Comparison of ENCODE assay signal across 15 cellular contexts in the genomic region with DNA sequence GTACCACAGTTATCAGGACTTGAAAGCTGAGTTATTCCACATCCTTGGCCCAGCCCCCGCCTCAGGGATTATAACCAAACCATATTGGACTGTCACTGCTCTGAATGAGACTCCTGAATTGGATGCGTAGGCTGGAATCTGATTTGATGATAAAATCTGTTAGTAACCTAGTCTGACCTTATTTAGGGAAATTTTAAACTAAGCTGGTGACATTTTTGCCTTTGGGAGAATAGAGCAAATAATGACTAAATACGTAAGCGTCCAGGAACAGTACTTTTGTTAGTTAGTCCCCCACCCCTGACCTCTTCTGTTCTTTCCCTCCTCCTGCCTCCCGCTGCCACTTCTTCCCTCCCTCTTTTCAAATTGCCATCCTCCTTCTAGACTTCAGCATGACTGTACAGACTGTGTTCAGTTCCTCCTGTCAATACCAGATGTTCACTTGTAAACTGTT.
DNase-seq lines count a peak whose midpoint lies in the region; ATAC-seq, FAIRE-seq and TF ChIP-seq lines count a peak whose summit lies in the region.
"Had no signal": no experiment of that assay in that cellular context is flagged by ENCODE, and none has a peak within 500 bp of the region (broad histone marks: within the 10 kb centered on the region; RNA-seq: fewer than 3 reads in every experiment).

No MANE protein-coding gene starts in this region.

- in situ Hi-C loops in IMR-90 (cut with MboI; ENCODE audit: low sequenced_read_pairs), result no loop called here

- peak overlapping the region; percentile 61; the same call in 1 of the 2 replicates for H3K23ac ChIP-seq in IMR-90 (ENCODE audit: low read depth, low read length)

- H3K36me3 Mint-ChIP-seq in astrocyte (ENCODE audit: low read depth, unreplicated experiment) (peaks cover 10% of the 10 kb centered on the region), nephron progenitor cell (ENCODE audit: low read depth) (peaks cover 22% of the 10 kb centered on the region)

- BruUV-seq in IMR-90 (replicated peaks; lab: Mats Ljungman, UMichigan), result no TSS peak

- peak overlapping the region; percentile 43 for H3K27ac Mint-ChIP-seq in astrocyte (ENCODE audit: unreplicated experiment)
- H3K27ac Mint-ChIP-seq in nephron progenitor cell, result peak overlapping the region; percentile 9
- H3K27ac Mint-ChIP-seq: activated B cell treated with CpG ODN at 0.5 μM for 24 hours; activated CD8-positive, alpha-beta memory T cell treated with anti-CD3 and anti-CD28 coated beads, Interleukin-2, amount 10 ng/mL, durations not matched to agents 7 days and 5 days; B cell had no signal

- WGBS in IMR-90 (ENCODE audit: extremely low coverage in 2 of 2, insufficient read length in 1 of 2), 2 experiments, result 69% methylated on average over 2 of the region's 5 CpGs; no CpG with 5 or more reads in 1 of the 2 experiments

- H3K18ac ChIP-seq in IMR-90 (ENCODE audit: low read depth, low read length), result no peak overlapping the region

- H3K14ac ChIP-seq in IMR-90 (replicated peaks; ENCODE audit: low read depth, low read length), result no peak overlapping the region

- H3K4me3 ChIP-seq in IMR-90 (ENCODE audit: insufficient read depth, low read depth, low read length), result no peak overlapping the region
- no peak overlapping the region for H3K4me3 ChIP-seq in astrocyte (ENCODE audit: insufficient read depth, low read depth, low read length)
- H3K4me3 ChIP-seq: cardiac muscle cell had no signal

- H3K27me3 ChIP-seq in IMR-90 (ENCODE audit: control insufficient read depth, insufficient read depth, low read length), result no peaks in the 10 kb centered on the region
- no peaks in the 10 kb centered on the region for H3K27me3 ChIP-seq in astrocyte (ENCODE audit: insufficient read depth, low read length)
- H3K27me3 ChIP-seq: cardiac muscle cell had no signal

- CTCF ChIA-PET in IMR-90 (lab: Yijun Ruan, JAX), result interaction anchor here (0.6 kb wide), 1 partner anchor 10 kb away, joined by 5 read pairs; no protein-coding TSS in a partner anchor

- H3K27me3 Mint-ChIP-seq in astrocyte (ENCODE audit: low read depth, unreplicated experiment) (no peaks in the 10 kb centered on the region), nephron progenitor cell (ENCODE audit: low read depth, poor library complexity) (peaks cover 3% of the 10 kb centered on the region)
- H3K27me3 Mint-ChIP-seq: activated B cell treated with CpG ODN at 0.5 μM for 24 hours; activated CD8-positive, alpha-beta memory T cell treated with anti-CD3 and anti-CD28 coated beads, Interleukin-2, amount 10 ng/mL, durations not matched to agents 7 days and 5 days; B cell; progenitor cell of endocrine pancreas had no signal

- H3K9me1 ChIP-seq in IMR-90 (ENCODE audit: insufficient read depth, low read length), result peaks cover 12% of the 10 kb centered on the region; the same call in 1 of the 2 replicates

- FAIRE-seq in astrocyte (lab: Jason Lieb, UNC), result no peak

- H3K9me3 ChIP-seq in IMR-90 (ENCODE audit: control insufficient read depth, insufficient read depth, low read length), result no peaks in the 10 kb centered on the region
- no peaks in the 10 kb centered on the region for H3K9me3 ChIP-seq in astrocyte (ENCODE audit: insufficient read depth, low read depth, low read length)

- no peak overlapping the region for H4K5ac ChIP-seq in IMR-90 (ENCODE audit: low read depth, low read length)

- no peak overlapping the region for H3K4ac ChIP-seq in IMR-90 (ENCODE audit: low read depth, low read length)

- H3K4me3 Mint-ChIP-seq in astrocyte (ENCODE audit: unreplicated experiment) (no peak overlapping the region), nephron progenitor cell (peak overlapping the region; percentile 66)
- H3K4me3 Mint-ChIP-seq: activated B cell treated with CpG ODN at 0.5 μM for 24 hours; activated CD8-positive, alpha-beta memory T cell treated with anti-CD3 and anti-CD28 coated beads, Interleukin-2, amount 10 ng/mL, durations not matched to agents 7 days and 5 days; B cell had no signal

- H2BK20ac ChIP-seq in IMR-90 (ENCODE audit: low read depth, low read length), result no peak overlapping the region

- peaks cover 43% of the 10 kb centered on the region for H3K4me1 Mint-ChIP-seq in astrocyte (ENCODE audit: low read depth, unreplicated experiment)
- peaks cover 95% of the 10 kb centered on the region for H3K4me1 Mint-ChIP-seq in nephron progenitor cell

- intact Hi-C loops in IMR-90 (cut with micrococcal nuclease), result no loop called here

- POLR2A ChIA-PET in IMR-90 (lab: Charles Lee; ENCODE audit: unreplicated experiment), result interaction anchor here (0.6 kb wide), 1 partner anchor 72 kb away, joined by 12 read pairs; no protein-coding TSS in a partner anchor

- no peak overlapping the region for H4K8ac ChIP-seq in IMR-90 (ENCODE audit: low read depth in 2 of 2, low read length in 2 of 2)

- H3K36me3 ChIP-seq in IMR-90 (ENCODE audit: control insufficient read depth, insufficient read depth, low read length), result no peaks in the 10 kb centered on the region; the same call in 1 of the 2 replicates
- no peaks in the 10 kb centered on the region for H3K36me3 ChIP-seq in astrocyte (ENCODE audit: insufficient read depth, low read length)
- H3K36me3 ChIP-seq: cardiac muscle cell had no signal

- dilution Hi-C loops in IMR-90 (cut with HindIII; ENCODE audit: low sequenced_read_pairs, unreplicated experiment), result no loop called here

- H2BK5ac ChIP-seq in IMR-90 (ENCODE audit: low read depth, low read length, poor library complexity, severe bottlenecking), result no peak overlapping the region

- H3K79me1 ChIP-seq in IMR-90 (ENCODE audit: low read depth in 1 of 2, low read length in 2 of 2), result peaks cover 9 to 43% of the 10 kb centered on the region in 2 experiments

- H3K9ac ChIP-seq in IMR-90 (ENCODE audit: low read depth, low read length) (no peak overlapping the region), astrocyte (ENCODE audit: low read length) (no peak overlapping the region)

- no peak overlapping the region for H3K56ac ChIP-seq in IMR-90 (ENCODE audit: extremely low read depth, insufficient read depth, low read length)

- H3K9me3 Mint-ChIP-seq in astrocyte (ENCODE audit: unreplicated experiment) (no peaks in the 10 kb centered on the region), nephron progenitor cell (no peaks in the 10 kb centered on the region)
- H3K9me3 Mint-ChIP-seq: activated B cell treated with CpG ODN at 0.5 μM for 24 hours; activated naive CD4-positive, alpha-beta T cell treated with anti-CD3 and anti-CD28 coated beads, Interleukin-2, amount 50 U/mL, for 72 hours had no signal

- H4K20me1 ChIP-seq in IMR-90 (ENCODE audit: insufficient read depth, low read length) (no peaks in the 10 kb centered on the region), astrocyte (ENCODE audit: insufficient read depth, low read length) (peaks cover 34% of the 10 kb centered on the region)

- no peak overlapping the region for H3K27ac ChIP-seq in IMR-90 (ENCODE audit: insufficient read depth, low read length)
- no peak overlapping the region for H3K27ac ChIP-seq in astrocyte (ENCODE audit: low read depth, low read length)
- H3K27ac ChIP-seq: cardiac muscle cell had no signal

- H2AFZ ChIP-seq in IMR-90 (replicated peaks; ENCODE audit: low read length, poor library complexity) (no peak overlapping the region), astrocyte (ENCODE audit: low read depth, low read length) (no peak overlapping the region)

- H3K4me1 ChIP-seq in IMR-90 (ENCODE audit: control insufficient read depth, insufficient read depth, low read length) (peaks cover 13% of the 10 kb centered on the region), astrocyte (ENCODE audit: insufficient read depth, low read length) (peaks cover 10% of the 10 kb centered on the region)

- no peak overlapping the region for H4K91ac ChIP-seq in IMR-90 (ENCODE audit: insufficient read depth, low read depth, low read length)

- no peak overlapping the region for H2AK5ac ChIP-seq in IMR-90 (ENCODE audit: low read depth, low read length)

- TF ChIP-seq CTCF in IMR-90 (conservative IDR thresholded peaks at IDR 0.05; ENCODE audit: low read depth, low read length) (no peak), astrocyte (IDR thresholded peaks at IDR 0.05; ENCODE audit: insufficient read depth, low read depth, low read length) (no peak), nephron progenitor cell (IDR thresholded peaks at IDR 0.05) (no peak)

- peaks cover 12% of the 10 kb centered on the region for H3K79me2 ChIP-seq in astrocyte (ENCODE audit: insufficient read depth, low read length)

- no peak for TF ChIP-seq RAD21 in IMR-90 (IDR thresholded peaks at IDR 0.05; ENCODE audit: low read length)

- H2BK15ac ChIP-seq in IMR-90 (ENCODE audit: low read depth, low read length), result no peak overlapping the region

- no peak overlapping the region for H2BK120ac ChIP-seq in IMR-90 (ENCODE audit: low read depth, low read length)

- H2AK9ac ChIP-seq in IMR-90 (replicated peaks; ENCODE audit: low read depth, low read length, poor library complexity), result no peak overlapping the region

- TF ChIP-seq POLR2A in IMR-90 (IDR thresholded peaks at IDR 0.05; ENCODE audit: low read depth, low read length), result no peak

- DNase-seq in DMS 273 (lab: John Stamatoyannopoulos, UW; ENCODE audit: unreplicated experiment) (peak; percentile 74), IMR-90 (peak; percentile 36), astrocyte (ENCODE audit: low read depth) (no peak), nephron progenitor cell (no peak), DMS53 (lab: John Stamatoyannopoulos, UW) (no peak), SHP77 treated with DMSO at 0.1 percent for 48 hours (lab: John Stamatoyannopoulos, UW) (no peak), NCI-H748 (lab: John Stamatoyannopoulos, UW; ENCODE audit: unreplicated experiment) (no peak)
- DNase-seq: activated B cell treated with CpG ODN at 0.5 μM for 24 hours; activated CD8-positive, alpha-beta memory T cell treated with anti-CD3 and anti-CD28 coated beads, Interleukin-2, amount 10 ng/mL, durations not matched to agents 7 days and 5 days; islet precursor cell had no signal

- ATAC-seq in IMR-90 (ENCODE audit: low read depth), result peak; percentile 28; the same call in 1 of the 2 replicates
- ATAC-seq in GM18870 (IDR thresholded peaks at IDR 0.05; ENCODE audit: unreplicated experiment), result no peak
- ATAC-seq: activated CD8-positive, alpha-beta memory T cell treated with anti-CD3 and anti-CD28 coated beads, Interleukin-2, amount 10 ng/mL, durations not matched to agents 7 days and 5 days; activated naive CD4-positive, alpha-beta T cell treated with anti-CD3 and anti-CD28 coated beads, Interleukin-2, amount 50 U/mL, for 72 hours had no signal

- H3K4me2 ChIP-seq in IMR-90 (ENCODE audit: low read depth, low read length), result no peak overlapping the region
- no peak overlapping the region for H3K4me2 ChIP-seq in astrocyte (ENCODE audit: low read length)

TF ChIP-seq in IMR-90, 13 proteins besides CTCF, POLR2A, EP300 and RAD21 (continues in another document):
- TF ChIP-seq CEBPB (IDR thresholded peaks at IDR 0.05; ENCODE audit: low read depth, low read length), result no peak
- no peak for TF ChIP-seq BHLHE40 (IDR thresholded peaks at IDR 0.05; ENCODE audit: low read depth, low read length)

Comparison
In these comparisons a context has a peak if more than half of its experiments do, and no peak if none do; other contexts are left out.
1. DNase-seq: peak in DMS 273 (single experiment) and IMR-90 (single experiment); none in astrocyte (single experiment), nephron progenitor cell (single experiment), DMS53 (single experiment), SHP77 treated with DMSO at 0.1 percent for 48 hours (single experiment) and NCI-H748 (single experiment).